Comparison of ENCODE assay signal across 1 cellular context in the genomic region with DNA sequence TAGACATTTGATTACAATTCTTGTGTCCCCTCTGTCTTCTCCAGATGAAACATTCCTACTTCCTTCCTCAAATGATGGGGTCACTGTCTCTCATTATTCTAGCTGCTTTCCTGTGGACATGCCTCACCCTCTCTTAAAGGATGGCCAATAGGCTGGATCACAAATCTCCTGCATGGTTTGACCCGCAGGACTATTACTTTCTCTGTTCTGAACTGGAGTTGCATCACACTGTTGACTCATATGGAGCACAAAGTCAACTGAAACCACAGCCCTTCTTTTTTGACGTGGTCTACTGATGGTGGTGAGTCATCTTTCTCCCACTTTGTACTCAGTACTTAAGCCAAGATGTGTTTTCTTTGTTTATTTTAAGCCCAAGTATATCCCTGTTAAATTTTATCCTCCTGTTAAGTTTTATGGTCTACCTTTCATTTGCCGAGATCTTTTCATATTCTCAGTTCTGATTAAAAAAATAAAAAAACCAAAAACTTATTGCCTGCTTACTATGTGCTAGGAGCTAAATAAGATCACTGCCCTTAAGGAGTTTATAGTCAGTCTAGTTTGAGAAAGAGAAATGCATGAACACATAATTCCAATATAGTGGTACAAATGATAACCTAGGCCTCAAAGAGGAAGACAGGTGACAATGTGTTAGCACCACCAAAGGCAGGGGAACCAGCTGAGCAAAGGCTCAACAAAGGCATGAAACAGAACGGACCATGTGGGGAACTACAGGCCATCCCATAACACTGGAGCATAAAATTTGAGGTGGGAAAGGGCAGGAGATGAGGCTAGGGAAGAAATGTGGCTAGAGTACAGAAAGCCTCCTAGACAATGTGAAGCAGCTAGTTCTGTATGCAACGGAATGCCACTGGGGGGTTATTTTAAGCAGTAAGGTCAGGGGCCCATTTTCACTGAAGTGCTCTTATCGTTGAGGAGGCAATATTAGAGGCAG.
TF ChIP-seq lines count a peak whose summit lies in the region.

No MANE protein-coding gene starts in this region.

TF ChIP-seq in HepG2, 621 proteins besides CTCF, POLR2A, EP300 and RAD21 (continued from another document and continues in another):
- TF ChIP-seq, protein P1, sequence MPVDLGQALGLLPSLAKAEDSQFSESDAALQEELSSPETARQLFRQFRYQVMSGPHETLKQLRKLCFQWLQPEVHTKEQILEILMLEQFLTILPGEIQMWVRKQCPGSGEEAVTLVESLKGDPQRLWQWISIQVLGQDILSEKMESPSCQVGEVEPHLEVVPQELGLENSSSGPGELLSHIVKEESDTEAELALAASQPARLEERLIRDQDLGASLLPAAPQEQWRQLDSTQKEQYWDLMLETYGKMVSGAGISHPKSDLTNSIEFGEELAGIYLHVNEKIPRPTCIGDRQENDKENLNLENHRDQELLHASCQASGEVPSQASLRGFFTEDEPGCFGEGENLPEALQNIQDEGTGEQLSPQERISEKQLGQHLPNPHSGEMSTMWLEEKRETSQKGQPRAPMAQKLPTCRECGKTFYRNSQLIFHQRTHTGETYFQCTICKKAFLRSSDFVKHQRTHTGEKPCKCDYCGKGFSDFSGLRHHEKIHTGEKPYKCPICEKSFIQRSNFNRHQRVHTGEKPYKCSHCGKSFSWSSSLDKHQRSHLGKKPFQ (CRISPR knock-in tag; IDR thresholded peaks at IDR 0.05; ENCODE audit: insufficient replicate concordance): no peak
- TF ChIP-seq ZNF775 (CRISPR knock-in tag; IDR thresholded peaks at IDR 0.05; ENCODE audit: borderline replicate concordance): no peak
- TF ChIP-seq ISX (CRISPR knock-in tag; conservative IDR thresholded peaks at IDR 0.05): no peak
- peak; percentile 99 for TF ChIP-seq EHMT2 (IDR thresholded peaks at IDR 0.05; ENCODE audit: borderline replicate concordance, low read depth, low read length)
- no peak for TF ChIP-seq NCOA5 (CRISPR knock-in tag; IDR thresholded peaks at IDR 0.05)
- TF ChIP-seq ZNF263 (CRISPR knock-in tag; IDR thresholded peaks at IDR 0.05): 0 out of 2 replicates have a peak, but pooled peaks have one; percentile 20
- no peak for TF ChIP-seq ZNF567 (CRISPR knock-in tag; IDR thresholded peaks at IDR 0.05; ENCODE audit: borderline replicate concordance)
- no peak for TF ChIP-seq MLLT10 (CRISPR knock-in tag; IDR thresholded peaks at IDR 0.05)
- TF ChIP-seq ZNF660 (CRISPR knock-in tag; IDR thresholded peaks at IDR 0.05; ENCODE audit: borderline replicate concordance, low read depth): no peak
- peak; percentile 71 for TF ChIP-seq SP5 (CRISPR knock-in tag; IDR thresholded peaks at IDR 0.05; ENCODE audit: borderline replicate concordance, low read depth)
- peak; percentile 75; the same call in 1 of the 2 replicates for TF ChIP-seq MBD4 (IDR thresholded peaks at IDR 0.05; ENCODE audit: borderline replicate concordance, low read length)
- TF ChIP-seq RBM22 (optimal IDR thresholded peaks at IDR 0.05; ENCODE audit: low read length): no peak
- TF ChIP-seq ZSCAN29 (CRISPR knock-in tag; conservative IDR thresholded peaks at IDR 0.05): peak; percentile 88
- TF ChIP-seq ZNF432 (CRISPR knock-in tag; IDR thresholded peaks at IDR 0.05; ENCODE audit: borderline replicate concordance): no peak
- no peak for TF ChIP-seq PAX8 (CRISPR knock-in tag; IDR thresholded peaks at IDR 0.05; ENCODE audit: borderline replicate concordance)
- no peak for TF ChIP-seq FOXM1 (CRISPR knock-in tag; IDR thresholded peaks at IDR 0.05)
- no peak for TF ChIP-seq ZNF737 (CRISPR knock-in tag; IDR thresholded peaks at IDR 0.05; ENCODE audit: borderline replicate concordance)
- peak; percentile 97 for TF ChIP-seq POGZ (CRISPR knock-in tag; IDR thresholded peaks at IDR 0.05)
- TF ChIP-seq SIN3B (IDR thresholded peaks at IDR 0.05; ENCODE audit: low read length): no peak
- TF ChIP-seq ZNF256 (CRISPR knock-in tag; conservative IDR thresholded peaks at IDR 0.05): no peak
- no peak for TF ChIP-seq CC2D1A (CRISPR knock-in tag; IDR thresholded peaks at IDR 0.05)
- no peak for TF ChIP-seq CBX2 (IDR thresholded peaks at IDR 0.05; ENCODE audit: low read depth, low read length)
- TF ChIP-seq CBX2 (CRISPR knock-in tag; IDR thresholded peaks at IDR 0.05; ENCODE audit: low read depth): no peak; the same call in 1 of the 2 replicates
- no peak for TF ChIP-seq ZNF3 (CRISPR knock-in tag; IDR thresholded peaks at IDR 0.05)
- no peak for TF ChIP-seq ZSCAN9 (CRISPR knock-in tag; IDR thresholded peaks at IDR 0.05; ENCODE audit: borderline replicate concordance)
- TF ChIP-seq ZBTB21 (CRISPR knock-in tag; IDR thresholded peaks at IDR 0.05): peak; percentile 93
- peak; percentile 94; the same call in 1 of the 2 replicates for TF ChIP-seq CBX5 (CRISPR knock-in tag; IDR thresholded peaks at IDR 0.05; ENCODE audit: borderline replicate concordance)
- TF ChIP-seq ETS1 (CRISPR knock-in tag; IDR thresholded peaks at IDR 0.05): no peak
- TF ChIP-seq MAF1 (CRISPR knock-in tag; IDR thresholded peaks at IDR 0.05; ENCODE audit: borderline replicate concordance): no peak
- TF ChIP-seq ZNF777 (CRISPR knock-in tag; IDR thresholded peaks at IDR 0.05): no peak
- TF ChIP-seq RBFOX2 (IDR thresholded peaks at IDR 0.05; ENCODE audit: low read depth, low read length): no peak
- TF ChIP-seq ZNF10 (CRISPR knock-in tag; IDR thresholded peaks at IDR 0.05; ENCODE audit: borderline replicate concordance, low read depth): no peak
- TF ChIP-seq, protein P2, sequence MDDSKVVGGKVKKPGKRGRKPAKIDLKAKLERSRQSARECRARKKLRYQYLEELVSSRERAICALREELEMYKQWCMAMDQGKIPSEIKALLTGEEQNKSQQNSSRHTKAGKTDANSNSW (CRISPR knock-in tag; IDR thresholded peaks at IDR 0.05; ENCODE audit: borderline replicate concordance): no peak
- TF ChIP-seq, protein P3, sequence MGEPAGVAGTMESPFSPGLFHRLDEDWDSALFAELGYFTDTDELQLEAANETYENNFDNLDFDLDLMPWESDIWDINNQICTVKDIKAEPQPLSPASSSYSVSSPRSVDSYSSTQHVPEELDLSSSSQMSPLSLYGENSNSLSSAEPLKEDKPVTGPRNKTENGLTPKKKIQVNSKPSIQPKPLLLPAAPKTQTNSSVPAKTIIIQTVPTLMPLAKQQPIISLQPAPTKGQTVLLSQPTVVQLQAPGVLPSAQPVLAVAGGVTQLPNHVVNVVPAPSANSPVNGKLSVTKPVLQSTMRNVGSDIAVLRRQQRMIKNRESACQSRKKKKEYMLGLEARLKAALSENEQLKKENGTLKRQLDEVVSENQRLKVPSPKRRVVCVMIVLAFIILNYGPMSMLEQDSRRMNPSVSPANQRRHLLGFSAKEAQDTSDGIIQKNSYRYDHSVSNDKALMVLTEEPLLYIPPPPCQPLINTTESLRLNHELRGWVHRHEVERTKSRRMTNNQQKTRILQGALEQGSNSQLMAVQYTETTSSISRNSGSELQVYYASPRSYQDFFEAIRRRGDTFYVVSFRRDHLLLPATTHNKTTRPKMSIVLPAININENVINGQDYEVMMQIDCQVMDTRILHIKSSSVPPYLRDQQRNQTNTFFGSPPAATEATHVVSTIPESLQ (CRISPR knock-in tag; conservative IDR thresholded peaks at IDR 0.05): no peak
- TF ChIP-seq ZNF136 (CRISPR knock-in tag; IDR thresholded peaks at IDR 0.05; ENCODE audit: low read depth): peak; percentile 84; the same call in 1 of the 2 replicates
- TF ChIP-seq LCORL (IDR thresholded peaks at IDR 0.05): peak; percentile 66
- peak; percentile 93 for TF ChIP-seq LCORL (CRISPR knock-in tag; IDR thresholded peaks at IDR 0.05)
- peak; percentile 67; the same call in 1 of the 2 replicates for TF ChIP-seq SP4 (CRISPR knock-in tag; IDR thresholded peaks at IDR 0.05)
- TF ChIP-seq NR0B2 (CRISPR knock-in tag; IDR thresholded peaks at IDR 0.05): no peak
- TF ChIP-seq ZBTB4 (CRISPR knock-in tag; IDR thresholded peaks at IDR 0.05; ENCODE audit: borderline replicate concordance): no peak
- no peak; the same call in 1 of the 2 replicates for TF ChIP-seq HOXA9 (CRISPR knock-in tag; IDR thresholded peaks at IDR 0.05; ENCODE audit: borderline replicate concordance)
- no peak for TF ChIP-seq SSRP1 (CRISPR knock-in tag; IDR thresholded peaks at IDR 0.05)
- peak; percentile 87; the same call in 1 of the 2 replicates for TF ChIP-seq ZNF33A (CRISPR knock-in tag; IDR thresholded peaks at IDR 0.05; ENCODE audit: borderline replicate concordance)
- no peak for TF ChIP-seq ZNF879 (CRISPR knock-in tag; IDR thresholded peaks at IDR 0.05)
- no peak for TF ChIP-seq ZNF251 (CRISPR knock-in tag; IDR thresholded peaks at IDR 0.05)
- TF ChIP-seq CREB1 (IDR thresholded peaks at IDR 0.05): peak; percentile 89
- peak; percentile 92 for TF ChIP-seq CREB1 (CRISPR knock-in tag; IDR thresholded peaks at IDR 0.05)
- TF ChIP-seq, protein P4, sequence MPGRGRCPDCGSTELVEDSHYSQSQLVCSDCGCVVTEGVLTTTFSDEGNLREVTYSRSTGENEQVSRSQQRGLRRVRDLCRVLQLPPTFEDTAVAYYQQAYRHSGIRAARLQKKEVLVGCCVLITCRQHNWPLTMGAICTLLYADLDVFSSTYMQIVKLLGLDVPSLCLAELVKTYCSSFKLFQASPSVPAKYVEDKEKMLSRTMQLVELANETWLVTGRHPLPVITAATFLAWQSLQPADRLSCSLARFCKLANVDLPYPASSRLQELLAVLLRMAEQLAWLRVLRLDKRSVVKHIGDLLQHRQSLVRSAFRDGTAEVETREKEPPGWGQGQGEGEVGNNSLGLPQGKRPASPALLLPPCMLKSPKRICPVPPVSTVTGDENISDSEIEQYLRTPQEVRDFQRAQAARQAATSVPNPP (CRISPR knock-in tag; IDR thresholded peaks at IDR 0.05): no peak
- TF ChIP-seq ZNF33B (CRISPR knock-in tag; IDR thresholded peaks at IDR 0.05): no peak
- TF ChIP-seq ZNF644 (CRISPR knock-in tag; IDR thresholded peaks at IDR 0.05; ENCODE audit: low read depth): peak; percentile 100
- TF ChIP-seq AGO1 (IDR thresholded peaks at IDR 0.05; ENCODE audit: low read depth, low read length, poor library complexity, severe bottlenecking): no peak
- TF ChIP-seq STAG1 (CRISPR knock-in tag; IDR thresholded peaks at IDR 0.05): peak; percentile 49
- TF ChIP-seq ZBTB39 (CRISPR knock-in tag; IDR thresholded peaks at IDR 0.05): peak; percentile 92; the same call in 1 of the 2 replicates
- TF ChIP-seq KLF11 (CRISPR knock-in tag; IDR thresholded peaks at IDR 0.05): no peak; the same call in 1 of the 2 replicates
- TF ChIP-seq RBAK (CRISPR knock-in tag; IDR thresholded peaks at IDR 0.05): no peak
- peak; percentile 55; the same call in 1 of the 2 replicates for TF ChIP-seq ZNF431 (CRISPR knock-in tag; IDR thresholded peaks at IDR 0.05; ENCODE audit: borderline replicate concordance, low read depth)
- TF ChIP-seq PHF8 (CRISPR knock-in tag; IDR thresholded peaks at IDR 0.05): no peak
- TF ChIP-seq ZNF577 (CRISPR knock-in tag; IDR thresholded peaks at IDR 0.05; ENCODE audit: borderline replicate concordance, low read depth): no peak
- peak; percentile 71 for TF ChIP-seq YEATS4 (CRISPR knock-in tag; IDR thresholded peaks at IDR 0.05; ENCODE audit: borderline replicate concordance)
